9 cellular contexts compared by ENCODE assay signal in the genomic region with DNA sequence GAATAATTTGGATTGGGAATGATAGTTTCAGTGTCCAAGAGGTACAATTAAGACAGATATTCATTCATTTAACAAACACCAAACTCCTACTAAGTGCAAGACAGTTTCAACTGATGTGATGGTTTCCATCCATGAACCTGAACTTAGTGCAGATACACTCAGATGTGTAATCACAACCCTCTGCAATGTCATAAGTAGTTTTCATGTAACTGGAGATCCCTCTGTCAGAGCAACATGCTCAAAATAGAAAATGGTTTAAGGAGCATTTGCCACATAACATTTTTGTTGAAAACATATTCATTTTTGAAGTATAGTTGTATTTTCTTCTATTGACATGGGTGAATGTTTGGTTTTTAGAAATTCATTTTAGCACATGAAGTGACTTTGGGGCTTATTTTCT.
"Had no signal": no experiment of that assay in that cellular context is flagged by ENCODE, and none has a peak within 500 bp of the region (broad histone marks: within the 10 kb centered on the region; RNA-seq: fewer than 3 reads in every experiment).

No MANE protein-coding gene starts in this region.

- H3K4me2 ChIP-seq: GM23338 had no signal

- H3K9me3 ChIP-seq: HAP-1 had no signal

- ATAC-seq: HCT116 had no signal

- H2AFZ ChIP-seq: GM23248, GM23338 had no signal

- DNase-seq: GM23248, GOT3, H7, H9, HCEC 1CT, HFFc6 had no signal

- H3K4me3 Mint-ChIP-seq: GM23338, H9, HFFc6 had no signal

- H3K4me3 ChIP-seq: GM23248, GM23338, HAP-1 had no signal

- H3K36me3 ChIP-seq: HAP-1 had no signal

- H3K27ac ChIP-seq: GM23248 had no signal

- H3K27ac Mint-ChIP-seq: GM23338, HFFc6 had no signal

- H3K9me3 Mint-ChIP-seq: GM23338, H9, HFFc6 had no signal
